In the genomic region with DNA sequence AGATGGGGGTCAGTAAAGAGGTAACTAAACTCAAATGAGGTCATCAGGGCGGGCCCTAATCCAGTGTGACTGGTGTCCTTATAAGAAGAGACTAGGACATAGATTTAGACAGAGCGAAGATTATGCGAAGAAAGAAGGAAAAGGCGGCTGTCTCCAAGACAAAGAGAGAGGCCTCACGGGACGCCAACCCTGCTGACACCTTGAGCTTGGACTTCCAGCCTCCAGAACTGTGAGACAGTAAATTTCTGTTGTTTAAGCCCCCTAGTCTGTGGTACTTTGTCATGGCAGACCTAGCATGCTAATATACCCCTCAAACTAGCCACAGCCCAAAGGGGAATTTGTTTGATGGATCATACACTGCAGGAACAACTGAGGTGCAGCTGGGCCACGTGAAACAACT, we compare ENCODE assay signal across 24 cellular contexts.
DNase-seq lines count a peak whose midpoint lies in the region; TF ChIP-seq lines count a peak whose summit lies in the region.
"Had no signal": no experiment of that assay in that cellular context is flagged by ENCODE, and none has a peak within 500 bp of the region (broad histone marks: within the 10 kb centered on the region; RNA-seq: fewer than 3 reads in every experiment).

No MANE protein-coding gene starts in this region.

- H3K4me3 Mint-ChIP-seq in MCF 10A (ENCODE audit: unreplicated experiment): no peak overlapping the region
- H3K4me3 Mint-ChIP-seq: activated naive CD8-positive, alpha-beta T cell treated with anti-CD3 and anti-CD28 coated beads, Interleukin-2, amount 10 ng/mL, durations not matched to agents 7 days and 5 days; dendritic cell treated with granulocyte-macrophage colony-stimulating factor and Interleukin-4, amounts not matched to agents 40 ng/mL and 50 ng/mL, for 4 days; IgD-negative memory B cell; nephron progenitor cell; stimulated activated naive CD8-positive, alpha-beta T cell treated with anti-CD3 and anti-CD28 coated beads, Interleukin-15, amount 100 ng/mL, for 72 hours had no signal

- intact Hi-C loops in MCF 10A (cut with micrococcal nuclease) (loop anchor here (5.0 to 10.0 kb wide), 3 partner anchors 106 to 884 kb away; no protein-coding TSS in a partner anchor), breast epithelium (cut with DNase I; ENCODE audit: low total_unique reads) (no loop called here)

- in situ Hi-C loops in brain microvascular endothelial cell (cut with HindIII; ENCODE audit: low pct_ligation_motif_present, low sequenced_read_pairs): loop anchor here (25.0 kb wide), 1 partner anchor 111 kb away; no protein-coding TSS in a partner anchor

- H3K9me3 Mint-ChIP-seq in MCF 10A (ENCODE audit: unreplicated experiment): no peaks in the 10 kb centered on the region
- H3K9me3 Mint-ChIP-seq: dendritic cell treated with granulocyte-macrophage colony-stimulating factor and Interleukin-4, amounts not matched to agents 40 ng/mL and 50 ng/mL, for 4 days; nephron progenitor cell; stimulated activated naive CD8-positive, alpha-beta T cell treated with anti-CD3 and anti-CD28 coated beads, Interleukin-15, amount 100 ng/mL, for 72 hours had no signal

- no peaks in the 10 kb centered on the region for H3K4me1 ChIP-seq in breast epithelium

- no peak for TF ChIP-seq POLR2A in breast epithelium (IDR thresholded peaks at IDR 0.05)

- H3K9me3 ChIP-seq in breast epithelium: no peaks in the 10 kb centered on the region
- H3K9me3 ChIP-seq: ascending aorta, ovary, tibial artery had no signal

- POLR2A ChIA-PET in MCF 10A (lab: Yijun Ruan, JAX): interaction anchor here (0.6 kb wide), 1 partner anchor 435 kb away, joined by 4 read pairs; no protein-coding TSS in a partner anchor

- CTCF ChIA-PET in MCF 10A (lab: Yijun Ruan, JAX): interaction anchor here (1.3 kb wide), 1 partner anchor 18 kb away, joined by 3 read pairs; no protein-coding TSS in a partner anchor

- H3K36me3 Mint-ChIP-seq in MCF 10A (ENCODE audit: insufficient read depth, unreplicated experiment): no peaks in the 10 kb centered on the region
- H3K36me3 Mint-ChIP-seq: activated naive CD8-positive, alpha-beta T cell treated with anti-CD3 and anti-CD28 coated beads, Interleukin-2, amount 10 ng/mL, durations not matched to agents 7 days and 5 days had no signal

- H3K27ac ChIP-seq in breast epithelium (no peak overlapping the region), brain microvascular endothelial cell (peak overlapping the region; percentile 92)
- H3K27ac ChIP-seq: ascending aorta, ovary, tibial artery had no signal

- no peak for DNase-seq in MCF 10A (ENCODE audit: unreplicated experiment)
- no peak for DNase-seq in breast epithelium (ENCODE audit: low spot score in 2 of 2)
- DNase-seq in brain microvascular endothelial cell: no peak
- DNase-seq in islet precursor cell: peak; percentile 30
- no peak for DNase-seq in NCI-H1436 (lab: John Stamatoyannopoulos, UW)
- no peak for DNase-seq in SHP77 treated with DMSO at 0.1 percent for 48 hours (lab: John Stamatoyannopoulos, UW)
- DNase-seq in inferior parietal cortex (ENCODE audit: extremely low spot score): no peak
- no peak for DNase-seq in NCI-H1105 treated with DMSO at 0.1 percent for 48 hours (lab: John Stamatoyannopoulos, UW)
- DNase-seq: activated CD4-positive, CD25-positive, alpha-beta regulatory T cell; activated gamma-delta T cell treated with Interleukin-2 at 50 U/mL for 16 hours; activated naive CD8-positive, alpha-beta T cell treated with anti-CD3 and anti-CD28 coated beads, Interleukin-2, amount 10 ng/mL, durations not matched to agents 7 days and 5 days; central memory CD4-positive, alpha-beta T cell; DMS79 treated with DMSO at 0.1 percent for 48 hours; NCI-H187; nephron progenitor cell; ovary; RPMI8226; stimulated activated CD4-positive, alpha-beta T cell treated with anti-CD3 and anti-CD28 coated beads, Interleukin-2, amount 100 ng/mL, for 48 hours; stimulated activated naive CD8-positive, alpha-beta T cell treated with anti-CD3 and anti-CD28 coated beads, Interleukin-15, amount 100 ng/mL, for 72 hours; tibial artery had no signal

- no peaks in the 10 kb centered on the region for H3K27me3 Mint-ChIP-seq in MCF 10A (ENCODE audit: insufficient read depth, unreplicated experiment)

- H3K4me1 Mint-ChIP-seq in MCF 10A (ENCODE audit: insufficient read depth, unreplicated experiment): peaks cover 55% of the 10 kb centered on the region
- H3K4me1 Mint-ChIP-seq: activated naive CD8-positive, alpha-beta T cell treated with anti-CD3 and anti-CD28 coated beads, Interleukin-2, amount 10 ng/mL, durations not matched to agents 7 days and 5 days; IgD-negative memory B cell had no signal

- H3K27me3 ChIP-seq in breast epithelium: no peaks in the 10 kb centered on the region
- H3K27me3 ChIP-seq in brain microvascular endothelial cell (replicated peaks): no peaks in the 10 kb centered on the region
- H3K27me3 ChIP-seq: ascending aorta, hepatocyte, ovary, tibial artery had no signal

- BruUV-seq in MCF 10A (replicated peaks; lab: Mats Ljungman, UMichigan): no TSS peak

- H3K27ac Mint-ChIP-seq in MCF 10A (ENCODE audit: low read depth, unreplicated experiment): peak overlapping the region; percentile 22
- H3K27ac Mint-ChIP-seq: activated naive CD8-positive, alpha-beta T cell treated with anti-CD3 and anti-CD28 coated beads, Interleukin-2, amount 10 ng/mL, durations not matched to agents 7 days and 5 days; dendritic cell treated with granulocyte-macrophage colony-stimulating factor and Interleukin-4, amounts not matched to agents 40 ng/mL and 50 ng/mL, for 4 days; IgD-negative memory B cell; stimulated activated naive CD8-positive, alpha-beta T cell treated with anti-CD3 and anti-CD28 coated beads, Interleukin-15, amount 100 ng/mL, for 72 hours had no signal

- TF ChIP-seq CTCF in MCF 10A (IDR thresholded peaks at IDR 0.05; ENCODE audit: unreplicated experiment) (no peak), breast epithelium (IDR thresholded peaks at IDR 0.05) (no peak), brain microvascular endothelial cell (IDR thresholded peaks at IDR 0.05; ENCODE audit: low read depth, low read length, missing control alignments) (no peak)

- H3K4me3 ChIP-seq in breast epithelium (no peak overlapping the region), brain microvascular endothelial cell (ENCODE audit: low read depth, low read length) (no peak overlapping the region)
- H3K4me3 ChIP-seq: ascending aorta, hepatocyte, ovary, tibial artery had no signal

- H3K36me3 ChIP-seq in breast epithelium (no peaks in the 10 kb centered on the region), brain microvascular endothelial cell (replicated peaks) (no peaks in the 10 kb centered on the region)
- H3K36me3 ChIP-seq: ascending aorta, ovary, tibial artery had no signal
